Comparison of ENCODE assay signal across 8 cellular contexts in the genomic region with DNA sequence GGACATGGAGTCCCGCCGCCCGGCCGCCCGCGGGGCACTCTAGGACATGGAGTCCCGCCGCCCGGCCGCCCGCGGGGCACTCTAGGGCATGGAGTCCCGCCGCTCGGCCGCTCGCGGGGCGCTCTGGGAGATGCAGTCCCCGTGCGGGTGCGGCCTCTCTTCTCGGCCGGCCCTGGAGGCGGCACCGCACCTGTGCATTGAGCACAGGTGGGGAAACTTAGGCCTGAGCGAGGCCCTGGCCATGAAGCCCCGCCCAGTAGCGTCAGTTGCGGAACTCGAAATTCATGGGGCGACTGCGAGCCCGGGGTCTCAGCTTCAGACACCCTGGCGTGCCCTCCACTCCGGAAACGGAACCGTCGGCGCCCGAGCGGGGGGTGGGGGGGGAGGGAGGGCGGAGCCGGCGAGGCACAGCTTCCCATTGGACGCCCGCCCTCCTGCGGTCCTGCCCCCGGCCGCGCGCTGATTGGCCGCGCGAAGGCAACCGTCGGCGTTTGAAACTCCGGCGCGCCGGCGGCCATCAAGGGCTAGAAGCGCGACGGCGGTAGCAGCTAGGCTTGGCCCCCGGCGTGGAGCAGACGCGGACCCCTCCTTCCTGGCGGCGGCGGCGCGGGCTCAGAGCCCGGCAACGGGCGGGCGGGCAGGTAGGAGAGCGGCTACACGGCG.
DNase-seq lines count a peak whose midpoint lies in the region; ATAC-seq lines count a peak whose summit lies in the region.

Gene TACC3, plus strand, starts transcription at position 519 of the 663 bp plus-strand sequence. CDS start 1,901 bp downstream, outside the sequence.
A gene with protein sequence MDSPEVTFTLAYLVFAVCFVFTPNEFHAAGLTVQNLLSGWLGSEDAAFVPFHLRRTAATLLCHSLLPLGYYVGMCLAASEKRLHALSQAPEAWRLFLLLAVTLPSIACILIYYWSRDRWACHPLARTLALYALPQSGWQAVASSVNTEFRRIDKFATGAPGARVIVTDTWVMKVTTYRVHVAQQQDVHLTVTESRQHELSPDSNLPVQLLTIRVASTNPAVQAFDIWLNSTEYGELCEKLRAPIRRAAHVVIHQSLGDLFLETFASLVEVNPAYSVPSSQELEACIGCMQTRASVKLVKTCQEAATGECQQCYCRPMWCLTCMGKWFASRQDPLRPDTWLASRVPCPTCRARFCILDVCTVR (minus strand): TSS at position 321 of the 663 bp plus-strand sequence. CDS start 486 bp downstream, outside the sequence.

- DNase-seq in AG20443 (ENCODE audit: low spot score) (peak; percentile 99), NCI-H446 (lab: John Stamatoyannopoulos, UW) (peak; percentile 59 to 86), inferior parietal cortex (ENCODE audit: extremely low spot score) (peak; percentile 95)
- peak; percentile 87 for DNase-seq in activated CD4-positive, CD25-positive, alpha-beta regulatory T cell treated with anti-CD3 and anti-CD28 coated beads, Interleukin-2, amount 50 U/mL, for 16 hours (ENCODE audit: low read depth, low spot score)
- DNase-seq in central memory CD4-positive, alpha-beta T cell: peak; percentile 97
- DNase-seq in stimulated activated CD4-positive, alpha-beta T cell treated with anti-CD3 and anti-CD28 coated beads, Interleukin-12 subunit alpha, Interleukin-12 subunit beta, amount 100 ng/mL, for 24 hours (ENCODE audit: low read depth in 2 of 2): peak; percentile 89

- ATAC-seq in GM19043 (IDR thresholded peaks at IDR 0.05; ENCODE audit: low read depth, unreplicated experiment) (peak; percentile 75), HG03354 (IDR thresholded peaks at IDR 0.05; ENCODE audit: poor library complexity, severe bottlenecking, unreplicated experiment) (peak; percentile 82)

Comparison
In these comparisons a context has a peak if more than half of its experiments do, and no peak if none do; other contexts are left out.
1. Peak in every context shown above with its lines: DNase-seq and ATAC-seq.